8 cellular contexts compared by ENCODE assay signal in genomic region chr16:74999683-75000480, GRCh38. TPM values are rescaled to one million over a fixed set of nuclear protein-coding genes. Genes with fewer than 3 reads are reported as not detected.
A peak's percentile ranks its signal among the peaks of the same experiment; 100 is the strongest.
DNase-seq lines count a peak whose midpoint lies in the region; ATAC-seq and TF ChIP-seq lines count a peak whose summit lies in the region.

No MANE protein-coding gene starts in this region.

- H3K27ac Mint-ChIP-seq in WTC11: peak overlapping the region; percentile 27; the same call in 1 of the 2 replicates

- TF ChIP-seq CTCF in WTC11 (IDR thresholded peaks at IDR 0.05) (no peak), kidney epithelial cell (IDR thresholded peaks at IDR 0.05; ENCODE audit: insufficient read depth, low read length, poor library complexity, severe bottlenecking) (no peak)

- POLR2A ChIA-PET in WTC11 (lab: Charles Lee): interaction anchor here (2.0 kb wide), 1 partner anchor 112 kb away, joined by 16 read pairs; no protein-coding TSS in a partner anchor

- H3K4me1 Mint-ChIP-seq in WTC11: peaks cover 51% of the 10 kb centered on the region

- peak overlapping the region; percentile 67 for H3K27ac ChIP-seq in caudate nucleus (ENCODE audit: low read depth, low read length)

- peak; percentile 55 for DNase-seq in NCI-H1092 treated with DMSO at 0.1 percent for 48 hours (lab: John Stamatoyannopoulos, UW)
- DNase-seq in NCI-H1092 (lab: John Stamatoyannopoulos, UW): no peak
- DNase-seq in Jurkat, Clone E6-1 (ENCODE audit: low read depth, low spot score): peak; percentile 37
- peak; percentile 78 for DNase-seq in WTC11 (ENCODE audit: low spot score)
- peak in 53 of 61 donors; percentile 6 to 75 (median 38) for DNase-seq in caudate nucleus (lab: John Stamatoyannopoulos, UW)
- DNase-seq in kidney epithelial cell (ENCODE audit: low read depth): no peak
- DNase-seq in stimulated activated CD4-positive, alpha-beta T cell treated with anti-CD3 and anti-CD28 coated beads, Interleukin-12 subunit alpha, Interleukin-12 subunit beta, amount 100 ng/mL, for 48 hours (ENCODE audit: low read depth in 2 of 3, low spot score in 1 of 3): peak in 2 of 3 donors; percentile 33 to 51

- H3K27me3 Mint-ChIP-seq in WTC11 (ENCODE audit: low read depth): peaks cover 5% of the 10 kb centered on the region

- peak overlapping the region; percentile 85 for H3K4me3 Mint-ChIP-seq in WTC11

- H3K9me3 Mint-ChIP-seq in WTC11: 0 out of 2 replicates have a peak, but pooled peaks cover 4% of the 10 kb centered on the region

- ATAC-seq in WTC11 (peak; percentile 41), HG02763 (IDR thresholded peaks at IDR 0.05; ENCODE audit: unreplicated experiment) (no peak)

- peak overlapping the region; percentile 97 for H3K4me3 ChIP-seq in Jurkat, Clone E6-1 (ENCODE audit: low read length)
- peak overlapping the region; percentile 69 for H3K4me3 ChIP-seq in kidney epithelial cell (ENCODE audit: low read depth, low read length)

- peaks cover 4% of the 10 kb centered on the region; the same call in 1 of the 2 replicates for H3K36me3 Mint-ChIP-seq in WTC11

- H3K36me3 ChIP-seq in kidney epithelial cell (ENCODE audit: control insufficient read depth, insufficient read depth, low read length): no peaks in the 10 kb centered on the region

- no peaks in the 10 kb centered on the region for H3K27me3 ChIP-seq in kidney epithelial cell (ENCODE audit: control insufficient read depth, insufficient read depth, low read length)

- CTCF ChIA-PET in WTC11 (lab: Charles Lee): interaction anchor here (1.3 to 3.9 kb wide), 3 partner anchors 12 to 111 kb away, joined by 5 to 158 read pairs (median 14); no protein-coding TSS in a partner anchor

TF ChIP-seq in WTC11, 78 proteins besides CTCF, POLR2A, EP300 and RAD21:
- peak; percentile 55; the same call in 1 of the 2 replicates for TF ChIP-seq HMGXB4 (CRISPR knock-in tag; IDR thresholded peaks at IDR 0.05)
- 0 out of 2 replicates have a peak, but pooled peaks have one; percentile 60 for TF ChIP-seq E2F4 (CRISPR knock-in tag; IDR thresholded peaks at IDR 0.05; ENCODE audit: borderline replicate concordance, low read depth)
- peak; percentile 38; the same call in 1 of the 2 replicates for TF ChIP-seq ARID4B (CRISPR knock-in tag; IDR thresholded peaks at IDR 0.05; ENCODE audit: borderline replicate concordance)
- no peak for TF ChIP-seq ATF3 (CRISPR knock-in tag; conservative IDR thresholded peaks at IDR 0.05)

RNA-seq across cellular contexts. Expression of gene ZNRF1, which starts 1.1 kb away (rescaled TPM):
- 157 TPM for polyA plus RNA-seq in Jurkat, Clone E6-1 (2012; ENCODE audit: insufficient read depth, insufficient read length)
- 44.3 to 47.6 TPM (median 46.5 TPM) in 3 replicates for total RNA-seq in WTC11 (2021)
- total RNA-seq in kidney epithelial cell: 18.6 and 31.3 TPM in 2 replicates

RNA-seq across cellular contexts. Expression of gene WDR59, which starts 15.0 kb away (rescaled TPM):
- polyA plus RNA-seq in Jurkat, Clone E6-1 (2012; ENCODE audit: insufficient read depth, insufficient read length): 97.9 TPM
- total RNA-seq in WTC11 (2021): 100 to 111 TPM (median 102 TPM) in 3 replicates
- total RNA-seq in kidney epithelial cell: 16.0 and 23.4 TPM in 2 replicates

Comparison
In these comparisons a context has a peak if more than half of its experiments do, and no peak if none do; other contexts are left out.
1. DNase-seq: peak in NCI-H1092 treated with DMSO at 0.1 percent for 48 hours (single experiment), Jurkat, Clone E6-1 (single experiment), WTC11 (single experiment), caudate nucleus (53 of 61) and stimulated activated CD4-positive, alpha-beta T cell treated with anti-CD3 and anti-CD28 coated beads, Interleukin-12 subunit alpha, Interleukin-12 subunit beta, amount 100 ng/mL, for 48 hours (2 of 3); none in NCI-H1092 (single experiment) and kidney epithelial cell (single experiment).